Comparison of ENCODE assay signal across 8 cellular contexts in the genomic region with DNA sequence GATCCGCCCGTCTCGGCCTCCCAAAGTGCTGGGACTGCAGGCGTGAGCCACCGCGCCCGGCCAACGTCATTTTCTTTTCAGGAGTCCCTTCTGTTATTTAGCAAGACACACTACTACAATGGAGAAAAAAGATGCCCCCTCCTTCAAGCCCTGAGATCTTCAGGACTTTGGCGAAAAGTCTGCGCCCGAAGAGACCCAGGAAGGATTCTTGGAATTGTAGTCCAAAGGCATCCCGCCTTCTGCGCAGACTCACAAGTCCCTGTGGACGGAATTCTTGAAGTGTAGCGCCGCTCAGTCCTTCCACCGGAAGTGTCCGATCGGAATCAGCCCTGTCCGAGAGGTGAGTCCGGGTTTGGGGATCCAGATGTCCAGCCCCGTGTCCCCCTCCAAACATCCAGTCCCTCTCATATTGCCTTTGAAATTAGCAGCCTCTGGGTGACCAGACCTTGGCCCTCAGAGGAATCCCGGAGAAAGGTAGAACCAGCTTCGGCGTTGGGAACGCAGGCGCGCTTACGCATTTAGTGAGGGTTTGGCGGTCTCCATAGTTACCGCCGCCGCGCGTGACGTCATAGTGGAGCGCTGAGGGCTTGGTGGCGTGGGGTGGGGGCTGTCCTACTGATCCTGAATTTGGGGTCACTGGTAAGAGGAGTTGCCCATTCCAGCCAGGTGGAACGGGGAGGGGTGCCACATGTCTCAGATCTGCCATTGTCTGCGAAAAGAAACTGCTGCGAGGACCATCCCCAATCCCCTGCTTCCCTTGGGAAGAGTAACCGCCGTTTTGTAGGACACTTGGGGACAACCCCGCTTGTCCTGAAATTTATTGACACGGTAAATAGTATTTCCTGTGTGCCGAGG. TPM values are rescaled to one million over a fixed set of nuclear protein-coding genes. Genes with fewer than 3 reads are reported as not detected.
DNase-seq lines count a peak whose midpoint lies in the region; ATAC-seq, FAIRE-seq and TF ChIP-seq lines count a peak whose summit lies in the region.

No MANE protein-coding gene starts in this region.

- peaks cover 3% of the 10 kb centered on the region for H3K36me3 ChIP-seq in Caco-2 (ENCODE audit: control insufficient read depth, insufficient read depth, low read length)
- peaks cover 9% of the 10 kb centered on the region for H3K36me3 ChIP-seq in HUES48 (ENCODE audit: control insufficient read depth, insufficient read depth, low read length)

- H3K27ac Mint-ChIP-seq in Caco-2 (ENCODE audit: unreplicated experiment) = peak overlapping the region; percentile 92

- BruUV-seq in Caco-2 (replicated peaks; lab: Mats Ljungman, UMichigan) = no TSS peak

- peak overlapping the region; percentile 74 for H3K4me3 Mint-ChIP-seq in Caco-2 (ENCODE audit: unreplicated experiment)

- peak; percentile 67 for ATAC-seq in GM21423 (IDR thresholded peaks at IDR 0.05; ENCODE audit: unreplicated experiment)

- TF ChIP-seq CTCF in Caco-2 (IDR thresholded peaks at IDR 0.05; ENCODE audit: insufficient read depth in 1 of 2, low read depth in 1 of 2, low read length in 1 of 2, severe bottlenecking in 1 of 2, unreplicated experiment in 1 of 2) = no peak

- H3K9ac ChIP-seq in HUES48 (ENCODE audit: low read depth, low read length) = peak overlapping the region; percentile 80

- peaks cover 3% of the 10 kb centered on the region; the same call in 1 of the 2 replicates for H3K4me1 ChIP-seq in Caco-2
- peaks cover 3% of the 10 kb centered on the region; the same call in 1 of the 2 replicates for H3K4me1 ChIP-seq in HUES48 (ENCODE audit: control insufficient read depth, insufficient read depth, low read length)

- no peaks in the 10 kb centered on the region for H3K27me3 Mint-ChIP-seq in Caco-2 (ENCODE audit: insufficient read depth, unreplicated experiment)

- POLR2A ChIA-PET in Caco-2 (lab: Charles Lee) = no interaction called here

- H3K4me3 ChIP-seq in Caco-2 (ENCODE audit: low read depth, low read length) (peak overlapping the region; percentile 58), HUES48 (ENCODE audit: low read depth, low read length) (peak overlapping the region; percentile 86)

- DNase-seq in Caco-2 (peak; percentile 92 to 93), NOMO-1 treated with dmso at 0.1 percent for 144 hours (lab: John Stamatoyannopoulos, UW; ENCODE audit: unreplicated experiment) (peak; percentile 82), mesenteric fat pad (ENCODE audit: low spot score) (peak; percentile 95)
- peak; percentile 91 for DNase-seq in activated CD8-positive, alpha-beta memory T cell treated with anti-CD3 and anti-CD28 coated beads, Interleukin-2, amount 50 U/mL, for 4 hours
- DNase-seq in stimulated activated CD8-positive, alpha-beta memory T cell treated with anti-CD3 and anti-CD28 coated beads, Interleukin-12 subunit alpha, Interleukin-12 subunit beta, amount 100 ng/mL, for 4 hours (ENCODE audit: low read depth) = peak; percentile 81

- H3K27me3 ChIP-seq in Caco-2 (replicated peaks; ENCODE audit: control insufficient read depth, insufficient read depth, low read length) (no peaks in the 10 kb centered on the region), HUES48 (ENCODE audit: control insufficient read depth, insufficient read depth, low read length) (no peaks in the 10 kb centered on the region)

- peaks cover 44% of the 10 kb centered on the region for H3K36me3 Mint-ChIP-seq in Caco-2 (ENCODE audit: insufficient read depth, unreplicated experiment)

- FAIRE-seq in endometrium (lab: Jason Lieb, UNC) = peak; percentile 15

- peaks cover 16% of the 10 kb centered on the region for H3K4me1 Mint-ChIP-seq in Caco-2 (ENCODE audit: low read depth, unreplicated experiment)

- peak overlapping the region; percentile 81 for H3K27ac ChIP-seq in HUES48 (ENCODE audit: low read depth, low read length)

- H3K9me3 ChIP-seq in Caco-2 = no peaks in the 10 kb centered on the region
- no peaks in the 10 kb centered on the region for H3K9me3 ChIP-seq in HUES48 (ENCODE audit: control insufficient read depth, insufficient read depth, low read length)

- H3K9me3 Mint-ChIP-seq in Caco-2 (ENCODE audit: unreplicated experiment) = peaks cover 18% of the 10 kb centered on the region

- CTCF ChIA-PET in Caco-2 (lab: Charles Lee) = interaction anchor here (0.6 kb wide), 1 partner anchor 782 kb away, joined by 5 read pairs; no protein-coding TSS in a partner anchor

- intact Hi-C loops in Caco-2 (cut with micrococcal nuclease; ENCODE audit: unreplicated experiment) = loop anchor here (1.0 to 2.0 kb wide), 2 partner anchors 55 to 178 kb away; no protein-coding TSS in a partner anchor

RNA-seq across cellular contexts. Expression of a gene that starts 0.5 kb away (rescaled TPM):
- 9.2 and 11.0 TPM in 2 replicates for total RNA-seq in Caco-2 (2022)
- 0.19 TPM for total RNA-seq in mesenteric fat pad

RNA-seq across cellular contexts. Expression of a gene that starts 43.6 kb away (rescaled TPM):
- total RNA-seq in Caco-2 (2022) (5.8 and 6.7 TPM in 2 replicates), mesenteric fat pad (3.4 TPM)

Comparison
In these comparisons a context has a peak if more than half of its experiments do, and no peak if none do; other contexts are left out.
1. Peak in every context shown above with its lines: DNase-seq, ATAC-seq, H3K4me3 ChIP-seq and H3K27ac ChIP-seq.